ENCODE assay signal across 1 cellular context in genomic region chr10:84375011-84375410, GRCh38.
TF ChIP-seq lines count a peak whose summit lies in the region.

No MANE protein-coding gene starts in this region.

TF ChIP-seq in H1, 55 proteins besides CTCF, POLR2A, EP300 and RAD21 (continued from another document):
- TF ChIP-seq CHD7 (IDR thresholded peaks at IDR 0.05; ENCODE audit: insufficient replicate concordance, low read length) (no peak), JUND (IDR thresholded peaks at IDR 0.05; ENCODE audit: low read length) (no peak), GTF2F1 (IDR thresholded peaks at IDR 0.05; ENCODE audit: borderline replicate concordance, low read depth, low read length) (no peak), SP1 (IDR thresholded peaks at IDR 0.05; ENCODE audit: low read depth, low read length) (no peak), CTBP2 (IDR thresholded peaks at IDR 0.05; ENCODE audit: borderline replicate concordance, insufficient read depth, insufficient read length, low read length) (no peak), CBX5 (IDR thresholded peaks at IDR 0.05; ENCODE audit: low read depth, low read length) (no peak), NANOG (IDR thresholded peaks at IDR 0.05; ENCODE audit: insufficient read depth, low read depth, low read length, poor library complexity, severe bottlenecking) (no peak), BCL11A (IDR thresholded peaks at IDR 0.05; ENCODE audit: low read depth in 2 of 2, low read length in 2 of 2) (no peak), CHD1 (IDR thresholded peaks at IDR 0.05; ENCODE audit: low read depth, low read length) (no peak), NRF1 (IDR thresholded peaks at IDR 0.05; ENCODE audit: low read depth, low read length) (no peak), SIX5 (IDR thresholded peaks at IDR 0.05; ENCODE audit: low read depth, low read length) (no peak), SP2 (IDR thresholded peaks at IDR 0.05; ENCODE audit: low read length) (no peak), GABPA (IDR thresholded peaks at IDR 0.05; ENCODE audit: borderline replicate concordance, insufficient read depth, low read length) (no peak), SRF (IDR thresholded peaks at IDR 0.05; ENCODE audit: low read depth, low read length) (no peak), EZH2 (IDR thresholded peaks at IDR 0.05; ENCODE audit: low read depth, low read length, severe bottlenecking) (no peak), ZNF274 (IDR thresholded peaks at IDR 0.05; ENCODE audit: borderline replicate concordance, extremely low read depth, low read length) (no peak), CBX8 (IDR thresholded peaks at IDR 0.05; ENCODE audit: borderline replicate concordance, low read depth, low read length) (no peak)
